ENCODE assay signal across 8 cellular contexts in genomic region chr3:138686771-138687221, GRCh38.
DNase-seq lines count a peak whose midpoint lies in the region; ATAC-seq and TF ChIP-seq lines count a peak whose summit lies in the region.

No MANE protein-coding gene starts in this region.

- no peak overlapping the region for H3K4me3 ChIP-seq in RWPE2 (ENCODE audit: severe bottlenecking)
- H3K4me3 ChIP-seq in gastrocnemius medialis, result no peak overlapping the region

- no peak for TF ChIP-seq POLR2A in gastrocnemius medialis (IDR thresholded peaks at IDR 0.05)

- H3K27me3 ChIP-seq in RWPE2 (ENCODE audit: insufficient read depth, poor library complexity, severe bottlenecking) (no peaks in the 10 kb centered on the region), gastrocnemius medialis (no peaks in the 10 kb centered on the region)

- DNase-seq in AG20443 (ENCODE audit: low spot score) (peak; percentile 42), RWPE2 (ENCODE audit: low spot score) (no peak), left colon (no peak), DMS153 treated with DMSO at 0.1 percent for 48 hours (lab: John Stamatoyannopoulos, UW; ENCODE audit: unreplicated experiment) (no peak), D341Med (ENCODE audit: low spot score) (no peak), gastrocnemius medialis (no peak)

- intact Hi-C loops in left colon (cut with DNase I, micrococcal nuclease) (no loop called here), gastrocnemius medialis (cut with DNase I; ENCODE audit: low total_unique reads) (loop anchor here (5.0 kb wide), 1 partner anchor 79 kb away; the partner anchor contains the start of gene FAIM)

- H3K27ac ChIP-seq in RWPE2 (ENCODE audit: poor library complexity, severe bottlenecking) (peak overlapping the region; percentile 20), gastrocnemius medialis (no peak overlapping the region)

- H3K4me1 ChIP-seq in RWPE2 (ENCODE audit: insufficient read depth, poor library complexity, severe bottlenecking) (peaks cover 9% of the 10 kb centered on the region), gastrocnemius medialis (no peaks in the 10 kb centered on the region)

- H3K36me3 ChIP-seq in RWPE2 (ENCODE audit: low read depth), result peaks cover 14% of the 10 kb centered on the region
- H3K36me3 ChIP-seq in gastrocnemius medialis, result peaks cover 6 to 32% of the 10 kb centered on the region in 2 donors

- peak; percentile 99 for ATAC-seq in GM18867 (IDR thresholded peaks at IDR 0.05; ENCODE audit: unreplicated experiment)
- peak; percentile 100 for ATAC-seq in HG03025 (IDR thresholded peaks at IDR 0.05; ENCODE audit: low FRiP score, unreplicated experiment)
- peak; percentile 57 for ATAC-seq in RWPE2 (ENCODE audit: low read depth)
- ATAC-seq in left colon, result peak; percentile 68
- no peak for ATAC-seq in gastrocnemius medialis

- H3K9me3 ChIP-seq in RWPE2 (ENCODE audit: severe bottlenecking) (peaks cover 2% of the 10 kb centered on the region), gastrocnemius medialis (no peaks in the 10 kb centered on the region)

- TF ChIP-seq CTCF in RWPE2 (IDR thresholded peaks at IDR 0.05; ENCODE audit: poor library complexity, severe bottlenecking), result no peak
- TF ChIP-seq CTCF in gastrocnemius medialis (IDR thresholded peaks at IDR 0.05 in 4 of 5, conservative IDR thresholded peaks at IDR 0.05 in 1 of 5), result no peak

- in situ Hi-C loops in gastrocnemius medialis (cut with MboI; ENCODE audit: low sequenced_read_pairs in 4 of 4), result no loop called here

Comparison
In these comparisons a context has a peak if more than half of its experiments do, and no peak if none do; other contexts are left out.
1. ATAC-seq: peak in GM18867 (single experiment), HG03025 (single experiment), RWPE2 (single experiment) and left colon (single experiment); none in gastrocnemius medialis (0 of 2).